In genomic region chr5:149323235-149324205, GRCh38 we compare ENCODE assay signal across 9 cellular contexts. TPM values are rescaled to one million over a fixed set of nuclear protein-coding genes. Genes with fewer than 3 reads are reported as not detected.
DNase-seq lines count a peak whose midpoint lies in the region; ATAC-seq and TF ChIP-seq lines count a peak whose summit lies in the region.
"Had no signal": no experiment of that assay in that cellular context is flagged by ENCODE, and none has a peak within 500 bp of the region (broad histone marks: within the 10 kb centered on the region; RNA-seq: fewer than 3 reads in every experiment).

No MANE protein-coding gene starts in this region.

- TF ChIP-seq POLR2A in breast epithelium (IDR thresholded peaks at IDR 0.05) (no peak), right lobe of liver (IDR thresholded peaks at IDR 0.05) (no peak)

- no peaks in the 10 kb centered on the region for H3K27me3 Mint-ChIP-seq in MCF 10A (ENCODE audit: insufficient read depth, unreplicated experiment)
- H3K27me3 Mint-ChIP-seq in type B pancreatic cell = no peaks in the 10 kb centered on the region
- H3K27me3 Mint-ChIP-seq: activated CD4-positive, alpha-beta T cell treated with anti-CD3 and anti-CD28 coated beads for 36 hours; activated T-helper 17 cell treated with anti-CD3 and anti-CD28 coated beads, Interleukin-2, amount 50 U/mL, for 72 hours had no signal

- H3K4me3 ChIP-seq in breast epithelium = no peak overlapping the region
- no peak overlapping the region for H3K4me3 ChIP-seq in right lobe of liver

- H3K27ac ChIP-seq in breast epithelium (no peak overlapping the region), right lobe of liver (peak overlapping the region in 1 of 3 donors; percentile 26)

- H3K4me3 Mint-ChIP-seq in MCF 10A (ENCODE audit: unreplicated experiment) = no peak overlapping the region
- no peak overlapping the region for H3K4me3 Mint-ChIP-seq in type B pancreatic cell
- H3K4me3 Mint-ChIP-seq: activated CD4-positive, alpha-beta T cell treated with anti-CD3 and anti-CD28 coated beads for 36 hours; activated T-helper 17 cell treated with anti-CD3 and anti-CD28 coated beads, Interleukin-2, amount 50 U/mL, for 72 hours had no signal

- H3K4me1 Mint-ChIP-seq in MCF 10A (ENCODE audit: insufficient read depth, unreplicated experiment) = peaks cover 38% of the 10 kb centered on the region
- peaks cover 36% of the 10 kb centered on the region for H3K4me1 Mint-ChIP-seq in type B pancreatic cell (ENCODE audit: unreplicated experiment)
- H3K4me1 Mint-ChIP-seq: activated CD4-positive, alpha-beta T cell treated with anti-CD3 and anti-CD28 coated beads for 36 hours; activated T-helper 17 cell treated with anti-CD3 and anti-CD28 coated beads, Interleukin-2, amount 50 U/mL, for 72 hours had no signal

- TF ChIP-seq CTCF in MCF 10A (IDR thresholded peaks at IDR 0.05; ENCODE audit: unreplicated experiment) = no peak
- no peak for TF ChIP-seq CTCF in breast epithelium (IDR thresholded peaks at IDR 0.05)
- TF ChIP-seq CTCF in right lobe of liver (IDR thresholded peaks at IDR 0.05) = no peak
- TF ChIP-seq CTCF in type B pancreatic cell (conservative IDR thresholded peaks at IDR 0.05) = no peak

- DNase-seq in MCF 10A (ENCODE audit: unreplicated experiment) (no peak), breast epithelium (ENCODE audit: low spot score in 2 of 2) (no peak), right lobe of liver (no peak), type B pancreatic cell (ENCODE audit: extremely low spot score, unreplicated experiment) (no peak), KBM-7 (no peak), NCI-H226 (no peak)
- DNase-seq: 8988T; activated CD4-positive, alpha-beta T cell treated with anti-CD3 and anti-CD28 coated beads for 36 hours had no signal

- intact Hi-C loops in MCF 10A (cut with micrococcal nuclease) (loop anchor here (5.0 kb wide), 1 partner anchor 34 kb away; the partner anchor contains the start of gene PCYOX1L), breast epithelium (cut with DNase I; ENCODE audit: low total_unique reads) (no loop called here), right lobe of liver (cut with DNase I) (no loop called here)

- H3K9me3 Mint-ChIP-seq in MCF 10A (ENCODE audit: unreplicated experiment) (no peaks in the 10 kb centered on the region), type B pancreatic cell (no peaks in the 10 kb centered on the region)
- H3K9me3 Mint-ChIP-seq: activated T-helper 17 cell treated with anti-CD3 and anti-CD28 coated beads, Interleukin-2, amount 50 U/mL, for 72 hours had no signal

- BruUV-seq in MCF 10A (replicated peaks; lab: Mats Ljungman, UMichigan) = no TSS peak

- ATAC-seq in right lobe of liver = peak in 3 of 4 donors; percentile 12 to 67 (median 32)
- ATAC-seq: activated CD4-positive, alpha-beta T cell treated with anti-CD3 and anti-CD28 coated beads for 36 hours; activated T-helper 17 cell treated with anti-CD3 and anti-CD28 coated beads, Interleukin-2, amount 50 U/mL, for 72 hours had no signal

- peaks cover 0 to 7% of the 10 kb centered on the region in 2 donors for H3K4me1 ChIP-seq in breast epithelium
- H3K4me1 ChIP-seq in right lobe of liver = peaks cover 0 to 18% (median 3%) of the 10 kb centered on the region in 4 donors

- WGBS in right lobe of liver (ENCODE audit: insufficient coverage, low coverage, low lambda C conversion rate, missing lambda C conversion rate) = 59% methylated on average over 2 of the region's 2 CpGs

- H3K36me3 ChIP-seq in breast epithelium (no peaks in the 10 kb centered on the region), right lobe of liver (no peaks in the 10 kb centered on the region)

- in situ Hi-C loops in KBM-7 (cut with MboI; ENCODE audit: low pct_unique_long_range_greater_than_20kb, low sequenced_read_pairs) = no loop called here

- H3K36me3 Mint-ChIP-seq in MCF 10A (ENCODE audit: insufficient read depth, unreplicated experiment) = peaks cover 6% of the 10 kb centered on the region
- H3K36me3 Mint-ChIP-seq in type B pancreatic cell = no peaks in the 10 kb centered on the region

- no peaks in the 10 kb centered on the region for H3K9me3 ChIP-seq in breast epithelium
- H3K9me3 ChIP-seq in right lobe of liver = no peaks in the 10 kb centered on the region

- POLR2A ChIA-PET in MCF 10A (lab: Yijun Ruan, JAX) = interaction anchor here (0.5 to 7.3 kb wide), 19 partner anchors 8 to 497 kb away, joined by 3 to 213 read pairs (median 5); partner anchors contain the start of genes ADRB2, ARHGEF37, CSNK1A1 and GRPEL2

- CTCF ChIA-PET in MCF 10A (lab: Yijun Ruan, JAX) = interaction anchor here (0.7 to 27.3 kb wide), 8 partner anchors 8 to 241 kb away, joined by 3 to 1231 read pairs (median 6); partner anchors contain the start of genes GRPEL2, IL17B and PCYOX1L

- H3K27ac Mint-ChIP-seq in MCF 10A (ENCODE audit: low read depth, unreplicated experiment) = peak overlapping the region; percentile 96
- peak overlapping the region; percentile 66 for H3K27ac Mint-ChIP-seq in type B pancreatic cell
- H3K27ac Mint-ChIP-seq: activated CD4-positive, alpha-beta T cell treated with anti-CD3 and anti-CD28 coated beads for 36 hours; activated T-helper 17 cell treated with anti-CD3 and anti-CD28 coated beads, Interleukin-2, amount 50 U/mL, for 72 hours had no signal

- H3K27me3 ChIP-seq in breast epithelium = no peaks in the 10 kb centered on the region
- H3K27me3 ChIP-seq in right lobe of liver = no peaks in the 10 kb centered on the region

RNA-seq across cellular contexts. Expression of gene GRPEL2, which starts 21.8 kb away (rescaled TPM):
- 69.5 and 86.6 TPM in 2 replicates for total RNA-seq in MCF 10A (2022)
- total RNA-seq in breast epithelium = 10 to 100 TPM; 14.4 to 17.1 (median 16.5) TPM
- total RNA-seq in right lobe of liver = 1 to 10 TPM; 4.2 to 6.9 (median 5.9) TPM
- total RNA-seq in type B pancreatic cell (ENCODE audit: low replicate concordance) = 19.1 and 22.6 TPM in 2 replicates

RNA-seq across cellular contexts. Expression of gene PCYOX1L, which starts 34.3 kb away (rescaled TPM):
- 7.7 and 8.0 TPM in 2 replicates for total RNA-seq in MCF 10A (2022)
- 1 to 10 TPM; 3.2 to 6.6 (median 5.2) TPM for total RNA-seq in breast epithelium
- total RNA-seq in right lobe of liver = 1 to 10 TPM in 2 of 6 experiments, under 1 TPM in 4; 0.29 to 1.2 (median 0.62) TPM
- 8.2 and 18.5 TPM in 2 replicates for total RNA-seq in type B pancreatic cell (ENCODE audit: low replicate concordance)

RNA-seq across cellular contexts. Expression of gene AFAP1L1, which starts 51.9 kb away (rescaled TPM):
- 4.8 TPM in 2 replicates for total RNA-seq in MCF 10A (2022)
- 100 to 1,000 TPM in 1 of 3 donors, 10 to 100 TPM in 2; 13.3 to 108 (median 26.5) TPM for total RNA-seq in breast epithelium
- total RNA-seq in right lobe of liver = 1 to 10 TPM; 3.1 to 6.6 (median 5.2) TPM
- 6.4 and 12.1 TPM in 2 replicates for total RNA-seq in type B pancreatic cell (ENCODE audit: low replicate concordance)

RNA-seq across cellular contexts. Expression of gene IL17B, which starts 55.6 kb away (rescaled TPM):
- total RNA-seq in MCF 10A (2022) = not detected in 2 replicates
- 1 to 10 TPM in 2 of 3 donors, under 1 TPM in 1; 0.64 to 5.6 (median 5.4) TPM for total RNA-seq in breast epithelium
- total RNA-seq in right lobe of liver = not detected
- total RNA-seq in type B pancreatic cell (ENCODE audit: low replicate concordance) = 0.46 TPM in 1 of 2 replicates, not detected in the other
- total RNA-seq: activated CD4-positive, alpha-beta T cell treated with anti-CD3 and anti-CD28 coated beads for 36 hours; activated T-helper 17 cell treated with anti-CD3 and anti-CD28 coated beads, Interleukin-2, amount 50 U/mL, for 72 hours had no signal
